17 cellular contexts compared by ENCODE assay signal in the genomic region with DNA sequence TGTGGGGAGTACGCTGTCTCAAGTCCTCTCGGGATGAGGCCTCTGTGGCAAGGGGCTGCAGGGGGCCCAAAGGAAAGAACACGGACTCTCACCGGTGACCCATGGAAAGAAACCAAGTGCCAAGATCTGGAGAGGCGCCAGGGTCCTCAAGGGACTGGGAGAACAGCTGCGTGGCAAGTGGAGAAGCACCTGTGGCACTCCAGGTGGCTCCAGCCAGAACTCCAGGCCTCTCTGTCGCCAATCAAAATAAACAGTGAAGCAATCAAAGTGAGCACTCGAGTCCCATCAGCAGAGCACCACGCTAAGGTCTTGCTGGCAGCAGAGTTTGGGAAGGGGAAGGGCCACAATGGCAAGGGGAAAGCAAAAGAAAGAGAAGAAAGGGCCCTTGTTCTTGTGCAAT. TPM values are rescaled to one million over a fixed set of nuclear protein-coding genes. Genes with fewer than 3 reads are reported as not detected.
DNase-seq lines count a peak whose midpoint lies in the region; ATAC-seq lines count a peak whose summit lies in the region.
"Had no signal": no experiment of that assay in that cellular context is flagged by ENCODE, and none has a peak within 500 bp of the region (broad histone marks: within the 10 kb centered on the region; RNA-seq: fewer than 3 reads in every experiment).

No MANE protein-coding gene starts in this region.

- H3K4me1 ChIP-seq in subcutaneous abdominal adipose tissue (ENCODE audit: control insufficient read depth in 5 of 5, insufficient read depth in 5 of 5, low read length in 5 of 5): peaks cover 7 to 57% (median 38%) of the 10 kb centered on the region in 5 donors

- H3K27me3 Mint-ChIP-seq in activated naive CD8-positive, alpha-beta T cell: no peaks in the 10 kb centered on the region
- no peaks in the 10 kb centered on the region for H3K27me3 Mint-ChIP-seq in activated naive CD8-positive, alpha-beta T cell treated with anti-CD3 and anti-CD28 coated beads, Interleukin-2, amount 50 U/mL, for 24 hours
- H3K27me3 Mint-ChIP-seq: activated B cell treated with CpG ODN at 0.5 μM for 24 hours; CD8-positive, alpha-beta memory T cell had no signal

- no peak overlapping the region for H3K4me3 ChIP-seq in subcutaneous abdominal adipose tissue (ENCODE audit: low read depth in 1 of 5, low read length in 5 of 5)
- H3K4me3 ChIP-seq: vagina had no signal

- H3K36me3 Mint-ChIP-seq in activated naive CD8-positive, alpha-beta T cell: peaks cover 10% of the 10 kb centered on the region
- peaks cover 40% of the 10 kb centered on the region for H3K36me3 Mint-ChIP-seq in activated naive CD8-positive, alpha-beta T cell treated with anti-CD3 and anti-CD28 coated beads, Interleukin-2, amount 50 U/mL, for 24 hours (ENCODE audit: low read depth)

- DNase-seq in activated naive CD8-positive, alpha-beta T cell treated with anti-CD3 and anti-CD28 coated beads, Interleukin-2, amount 50 U/mL, for 24 hours: no peak
- peak; percentile 90 for DNase-seq in NCI-H2107 (lab: John Stamatoyannopoulos, UW)
- DNase-seq in SHP77 (lab: John Stamatoyannopoulos, UW): peak; percentile 85 to 91
- no peak for DNase-seq in substantia nigra (lab: John Stamatoyannopoulos, UW)
- DNase-seq in NCI-H82 (lab: John Stamatoyannopoulos, UW): no peak
- DNase-seq in H4 (ENCODE audit: low spot score): no peak
- DNase-seq: activated B cell treated with CpG ODN at 0.5 μM for 24 hours; activated gamma-delta T cell treated with Interleukin-2 at 50 U/mL for 16 hours; CD8-positive, alpha-beta memory T cell; dermis blood vessel endothelial cell; HFFc6; islet precursor cell; midbrain had no signal

- no peaks in the 10 kb centered on the region for H3K27me3 ChIP-seq in subcutaneous abdominal adipose tissue (ENCODE audit: control insufficient read depth in 5 of 5, insufficient read depth in 4 of 5, low read length in 5 of 5)
- H3K27me3 ChIP-seq: vagina had no signal

- no peak overlapping the region for H3K9ac ChIP-seq in subcutaneous abdominal adipose tissue (ENCODE audit: low read length in 5 of 5)

- peaks cover 77% of the 10 kb centered on the region for H3K4me1 Mint-ChIP-seq in activated naive CD8-positive, alpha-beta T cell (ENCODE audit: low read depth)
- H3K4me1 Mint-ChIP-seq in activated naive CD8-positive, alpha-beta T cell treated with anti-CD3 and anti-CD28 coated beads, Interleukin-2, amount 50 U/mL, for 24 hours: peaks cover 70% of the 10 kb centered on the region

- peaks cover 0 to 2% (median 0%) of the 10 kb centered on the region in 5 donors for H3K9me3 ChIP-seq in subcutaneous abdominal adipose tissue (ENCODE audit: control insufficient read depth in 5 of 5, low read length in 5 of 5)
- H3K9me3 ChIP-seq: vagina had no signal

- H3K9me3 Mint-ChIP-seq in activated naive CD8-positive, alpha-beta T cell (ENCODE audit: low read depth): no peaks in the 10 kb centered on the region
- H3K9me3 Mint-ChIP-seq in activated naive CD8-positive, alpha-beta T cell treated with anti-CD3 and anti-CD28 coated beads, Interleukin-2, amount 50 U/mL, for 24 hours: no peaks in the 10 kb centered on the region
- H3K9me3 Mint-ChIP-seq: activated B cell treated with CpG ODN at 0.5 μM for 24 hours; CD8-positive, alpha-beta memory T cell; HFFc6; T-helper 1 cell treated with Interleukin-12 subunit alpha and Interleukin-12 subunit beta and Interleukin-4 antibody, amounts not matched to agents 30 μg/mL and 1 μg/mL, for 36 hours had no signal

- H3K27ac Mint-ChIP-seq in activated naive CD8-positive, alpha-beta T cell: peak overlapping the region; percentile 28
- no peak overlapping the region for H3K27ac Mint-ChIP-seq in activated naive CD8-positive, alpha-beta T cell treated with anti-CD3 and anti-CD28 coated beads, Interleukin-2, amount 50 U/mL, for 24 hours
- H3K27ac Mint-ChIP-seq: activated B cell treated with CpG ODN at 0.5 μM for 24 hours; HFFc6; T-helper 1 cell treated with Interleukin-12 subunit alpha and Interleukin-12 subunit beta and Interleukin-4 antibody, amounts not matched to agents 30 μg/mL and 1 μg/mL, for 36 hours had no signal

- peak overlapping the region; percentile 92 for H3K27ac ChIP-seq in subcutaneous abdominal adipose tissue (ENCODE audit: low read depth, low read length)
- H3K27ac ChIP-seq in substantia nigra (ENCODE audit: low read depth, low read length, poor library complexity, severe bottlenecking): no peak overlapping the region
- H3K27ac ChIP-seq: vagina had no signal

- H3K4me3 Mint-ChIP-seq in activated naive CD8-positive, alpha-beta T cell: no peak overlapping the region
- H3K4me3 Mint-ChIP-seq in activated naive CD8-positive, alpha-beta T cell treated with anti-CD3 and anti-CD28 coated beads, Interleukin-2, amount 50 U/mL, for 24 hours: no peak overlapping the region
- H3K4me3 Mint-ChIP-seq: activated B cell treated with CpG ODN at 0.5 μM for 24 hours; HFFc6; T-helper 1 cell treated with Interleukin-12 subunit alpha and Interleukin-12 subunit beta and Interleukin-4 antibody, amounts not matched to agents 30 μg/mL and 1 μg/mL, for 36 hours had no signal

- no peak for ATAC-seq in activated naive CD8-positive, alpha-beta T cell treated with anti-CD3 and anti-CD28 coated beads, Interleukin-2, amount 50 U/mL, for 24 hours

- no peaks in the 10 kb centered on the region for H3K36me3 ChIP-seq in subcutaneous abdominal adipose tissue (ENCODE audit: control insufficient read depth in 5 of 5, insufficient read depth in 5 of 5, low read length in 5 of 5)
- H3K36me3 ChIP-seq: vagina had no signal

RNA-seq across cellular contexts. Expression of a gene that starts 54.7 kb away (rescaled TPM):
- total RNA-seq in H4 (2014; rRNA removed; shearing (Covaris generic)): 2.7 and 2.9 TPM in 2 replicates

Comparison
In these comparisons a context has a peak if more than half of its experiments do, and no peak if none do; other contexts are left out.
1. DNase-seq: peak in NCI-H2107 (single experiment) and SHP77 (2 of 2); none in activated naive CD8-positive, alpha-beta T cell treated with anti-CD3 and anti-CD28 coated beads, Interleukin-2, amount 50 U/mL, for 24 hours (single experiment), substantia nigra (0 of 49), NCI-H82 (single experiment) and H4 (single experiment).